ENCODE assay signal across 8 cellular contexts in the genomic region with DNA sequence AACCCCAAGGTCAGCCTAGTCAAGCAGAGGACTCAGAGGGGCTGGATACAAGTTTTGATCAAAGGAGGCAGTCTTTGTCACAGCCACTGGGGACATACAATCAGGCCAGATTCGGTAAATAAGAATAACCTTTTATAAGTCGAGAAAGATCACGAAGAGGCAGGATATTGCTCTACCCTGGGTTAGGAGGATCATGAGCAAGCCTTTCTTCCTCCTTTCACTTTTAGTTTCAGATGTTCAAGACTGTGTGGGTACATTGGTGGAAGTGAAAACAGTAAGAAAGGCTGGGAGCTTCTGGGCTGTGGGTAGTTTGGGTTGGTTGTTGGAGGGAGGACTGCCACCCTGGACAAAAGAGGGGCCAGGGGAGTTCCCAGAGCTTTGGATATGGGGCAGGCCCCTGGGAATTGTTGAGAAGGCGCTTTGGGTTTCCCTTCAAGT.
DNase-seq lines count a peak whose midpoint lies in the region; ATAC-seq lines count a peak whose summit lies in the region.

No MANE protein-coding gene starts in this region.

- H3K27me3 ChIP-seq in right cardiac atrium (ENCODE audit: control insufficient read depth, insufficient read depth) = no peaks in the 10 kb centered on the region

- POLR2A ChIA-PET in activated CD4-positive, alpha-beta memory T cell treated with anti-CD3 and anti-CD28 coated beads, Interleukin-2, amount 10 ng/mL, durations not matched to agents 7 days and 5 days (lab: Charles Lee) = no interaction called here

- H3K27me3 Mint-ChIP-seq in activated CD4-positive, alpha-beta memory T cell treated with anti-CD3 and anti-CD28 coated beads, Interleukin-2, amount 10 ng/mL, durations not matched to agents 7 days and 5 days = peaks cover 30% of the 10 kb centered on the region

- ATAC-seq in left cardiac atrium (peak; percentile 27 to 44), right cardiac atrium (no peak), HG03175 (IDR thresholded peaks at IDR 0.05; ENCODE audit: unreplicated experiment) (peak; percentile 99)

- intact Hi-C loops in left cardiac atrium (cut with DNase I) (no loop called here), right cardiac atrium (cut with DNase I) (loop anchor here in 2 of 4 donors (5.0 to 10.0 kb wide), 2 partner anchors 235 to 237 kb away; no protein-coding TSS in a partner anchor)

- DNase-seq in left cardiac atrium (no peak), right cardiac atrium (no peak), NCI-H345 (lab: John Stamatoyannopoulos, UW) (no peak), SK-N-DZ (ENCODE audit: low spot score) (no peak), activated gamma-delta T cell treated with Interleukin-2 at 50 U/mL for 16 hours (no peak)
- DNase-seq in activated CD4-positive, alpha-beta memory T cell treated with anti-CD3 and anti-CD28 coated beads, Interleukin-2, amount 10 ng/mL, durations not matched to agents 7 days and 5 days = peak; percentile 31
- peak; percentile 6 for DNase-seq in stimulated activated CD4-positive, alpha-beta T cell treated with anti-CD3 and anti-CD28 coated beads, Interleukin-2, amount 100 ng/mL, for 4 hours (ENCODE audit: low read depth)

- H3K4me1 ChIP-seq in right cardiac atrium (ENCODE audit: control insufficient read depth, insufficient read depth, low read length) = no peaks in the 10 kb centered on the region

- no peak overlapping the region for H3K27ac ChIP-seq in right cardiac atrium (ENCODE audit: low read length)

- H3K4me3 ChIP-seq in right cardiac atrium (ENCODE audit: low read length) = no peak overlapping the region

- WGBS in right cardiac atrium = 53% methylated on average over 4 of the region's 4 CpGs

- peak overlapping the region; percentile 9 for H3K27ac Mint-ChIP-seq in activated CD4-positive, alpha-beta memory T cell treated with anti-CD3 and anti-CD28 coated beads, Interleukin-2, amount 10 ng/mL, durations not matched to agents 7 days and 5 days

- H3K36me3 Mint-ChIP-seq in activated CD4-positive, alpha-beta memory T cell treated with anti-CD3 and anti-CD28 coated beads, Interleukin-2, amount 10 ng/mL, durations not matched to agents 7 days and 5 days (ENCODE audit: low read depth) = no peaks in the 10 kb centered on the region

- H3K9me3 Mint-ChIP-seq in activated CD4-positive, alpha-beta memory T cell treated with anti-CD3 and anti-CD28 coated beads, Interleukin-2, amount 10 ng/mL, durations not matched to agents 7 days and 5 days = peaks cover 2% of the 10 kb centered on the region

- peaks cover 16% of the 10 kb centered on the region for H3K4me1 Mint-ChIP-seq in activated CD4-positive, alpha-beta memory T cell treated with anti-CD3 and anti-CD28 coated beads, Interleukin-2, amount 10 ng/mL, durations not matched to agents 7 days and 5 days

- peak overlapping the region; percentile 0 for H3K4me3 Mint-ChIP-seq in activated CD4-positive, alpha-beta memory T cell treated with anti-CD3 and anti-CD28 coated beads, Interleukin-2, amount 10 ng/mL, durations not matched to agents 7 days and 5 days

- CTCF ChIA-PET in activated CD4-positive, alpha-beta memory T cell treated with anti-CD3 and anti-CD28 coated beads, Interleukin-2, amount 10 ng/mL, durations not matched to agents 7 days and 5 days (lab: Charles Lee) = interaction anchor here (0.8 to 2.2 kb wide), 2 partner anchors 10 to 236 kb away, joined by 3 to 10 read pairs; no protein-coding TSS in a partner anchor

- H3K9me3 ChIP-seq in right cardiac atrium (ENCODE audit: control insufficient read depth, low read length) = no peaks in the 10 kb centered on the region

Comparison
In these comparisons a context has a peak if more than half of its experiments do, and no peak if none do; other contexts are left out.
1. ATAC-seq: peak in left cardiac atrium (2 of 2) and HG03175 (single experiment); none in right cardiac atrium (0 of 2).
2. DNase-seq: peak in activated CD4-positive, alpha-beta memory T cell treated with anti-CD3 and anti-CD28 coated beads, Interleukin-2, amount 10 ng/mL, durations not matched to agents 7 days and 5 days (single experiment) and stimulated activated CD4-positive, alpha-beta T cell treated with anti-CD3 and anti-CD28 coated beads, Interleukin-2, amount 100 ng/mL, for 4 hours (single experiment); none in left cardiac atrium (single experiment), right cardiac atrium (0 of 3), NCI-H345 (single experiment), SK-N-DZ (single experiment) and activated gamma-delta T cell treated with Interleukin-2 at 50 U/mL for 16 hours (single experiment).